Comparison of ENCODE assay signal across 8 cellular contexts in the genomic region with DNA sequence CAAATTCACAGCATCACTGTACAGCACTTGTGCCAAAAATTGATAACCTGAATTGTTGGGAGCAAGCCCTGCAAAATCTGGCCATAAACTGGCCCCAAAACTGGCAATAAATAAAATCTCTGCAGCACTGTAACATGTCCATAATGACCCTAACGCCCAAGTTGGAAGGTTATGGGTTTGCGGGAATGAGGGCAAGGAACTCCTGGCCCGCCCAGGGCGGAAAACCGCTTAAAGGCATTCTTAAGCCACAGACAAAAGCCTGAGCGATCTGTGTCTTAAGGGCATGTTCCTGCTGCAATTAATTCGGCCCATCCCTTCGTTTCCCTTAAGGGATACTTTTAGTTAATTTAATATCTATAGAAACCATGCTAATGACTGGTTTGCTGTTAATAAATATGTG.
DNase-seq lines count a peak whose midpoint lies in the region; ATAC-seq and TF ChIP-seq lines count a peak whose summit lies in the region.
"Not testable (repeated sequence)": the region's sequence is repeated elsewhere in the genome, so short reads cannot be mapped to it uniquely, and the experiment has no call there.

No MANE protein-coding gene starts in this region.

- not testable (repeated sequence) for H4K8ac ChIP-seq in mesendoderm (ENCODE audit: low read depth, low read length)

- H2BK120ac ChIP-seq in mesendoderm (ENCODE audit: low read depth, low read length), result not testable (repeated sequence)

- peak; percentile 73 for DNase-seq in ELF-1 (ENCODE audit: low read depth, low spot score)
- DNase-seq in GM23338 (ENCODE audit: low spot score), result peak; percentile 31
- peak; percentile 17 for DNase-seq in WTC11 (ENCODE audit: low spot score)
- peak; percentile 52 for DNase-seq in ecto neural progenitor cell (ENCODE audit: low spot score)
- not testable (repeated sequence) for DNase-seq in glutamatergic neuron; osteoblast (ENCODE audit: insufficient read length, low spot score, missing footprints)
- peak; percentile 6 for DNase-seq in mesendoderm
- peak; percentile 41 for DNase-seq in neural progenitor cell (ENCODE audit: low spot score)

- not testable (repeated sequence) for H2BK5ac ChIP-seq in mesendoderm (ENCODE audit: low read length)

- not testable (repeated sequence) for H3K27ac Mint-ChIP-seq in GM23338, WTC11, neural progenitor cell
- peak overlapping the region; percentile 59 for H3K27ac Mint-ChIP-seq in glutamatergic neuron (ENCODE audit: unreplicated experiment)

- WGBS in mesendoderm (ENCODE audit: extremely low coverage, insufficient coverage, low lambda C conversion rate), result no CpG with 5 or more reads among the region's 8 CpGs

- H3K9ac ChIP-seq in mesendoderm (ENCODE audit: low read length); neural progenitor cell: not testable (repeated sequence)

- H3K4me3 Mint-ChIP-seq in GM23338; WTC11; glutamatergic neuron (ENCODE audit: unreplicated experiment); neural progenitor cell: not testable (repeated sequence)

- ATAC-seq in GM23338, result not testable (repeated sequence)
- peak; percentile 46; the same call in 1 of the 2 replicates for ATAC-seq in WTC11

- H3K56ac ChIP-seq in mesendoderm (ENCODE audit: low read length), result not testable (repeated sequence)

- not testable (repeated sequence) for TF ChIP-seq CTCF in GM23338 (conservative IDR thresholded peaks at IDR 0.05; ENCODE audit: low read depth in 2 of 2); WTC11 (IDR thresholded peaks at IDR 0.05); glutamatergic neuron (IDR thresholded peaks at IDR 0.05; ENCODE audit: partially characterized antibody, unreplicated experiment); neural progenitor cell (IDR thresholded peaks at IDR 0.05); osteoblast (IDR thresholded peaks at IDR 0.05; ENCODE audit: extremely low read depth, low read depth, low read length)

- not testable (repeated sequence) for H2AK5ac ChIP-seq in mesendoderm (ENCODE audit: low read length)

- CTCF ChIA-PET in WTC11 (lab: Charles Lee), result not testable (repeated sequence)

- H3K23ac ChIP-seq in mesendoderm (ENCODE audit: low read length), result not testable (repeated sequence)

- H3K4me1 Mint-ChIP-seq in GM23338, neural progenitor cell: not testable (repeated sequence)
- H3K4me1 Mint-ChIP-seq in WTC11, result peaks cover 23% of the 10 kb centered on the region
- H3K4me1 Mint-ChIP-seq in glutamatergic neuron (ENCODE audit: low read depth, unreplicated experiment), result peaks cover 22% of the 10 kb centered on the region

- H3K18ac ChIP-seq in mesendoderm (ENCODE audit: low read length), result not testable (repeated sequence)

- not testable (repeated sequence) for H3K9me2 ChIP-seq in GM23338 (ENCODE audit: insufficient read depth)

- H3K9me3 ChIP-seq in neural progenitor cell (ENCODE audit: low read depth); osteoblast (ENCODE audit: low read depth, low read length): not testable (repeated sequence)

- not testable (repeated sequence) for H3K79me1 ChIP-seq in mesendoderm (ENCODE audit: low read length)

- not testable (repeated sequence) for H4K20me1 ChIP-seq in GM23338 (replicated peaks; ENCODE audit: insufficient read depth); neural progenitor cell (ENCODE audit: low read depth); osteoblast (ENCODE audit: insufficient read depth, low read length)

- H3F3A ChIP-seq in GM23338 (replicated peaks; ENCODE audit: low read depth); neural progenitor cell (ENCODE audit: low read depth): not testable (repeated sequence)

- H4K5ac ChIP-seq in mesendoderm (ENCODE audit: low read length), result not testable (repeated sequence)

- H3K27me3 ChIP-seq in GM23338 (ENCODE audit: insufficient read depth); mesendoderm (ENCODE audit: insufficient read depth, low read length, poor library complexity); neural progenitor cell; osteoblast (ENCODE audit: insufficient read depth, low read length): not testable (repeated sequence)

- H3K27me3 Mint-ChIP-seq in GM23338 (ENCODE audit: insufficient read depth, low read depth, poor library complexity); WTC11 (ENCODE audit: low read depth); glutamatergic neuron (ENCODE audit: unreplicated experiment); neural progenitor cell (ENCODE audit: insufficient read depth, low read depth): not testable (repeated sequence)

- H3K4ac ChIP-seq in mesendoderm (ENCODE audit: low read depth, low read length), result not testable (repeated sequence)

- H2BK15ac ChIP-seq in mesendoderm (replicated peaks; ENCODE audit: low read depth), result not testable (repeated sequence)

- not testable (repeated sequence) for H3K36me3 ChIP-seq in GM23338 (ENCODE audit: insufficient read depth); mesendoderm (ENCODE audit: control insufficient read depth, insufficient read depth, low read length); neural progenitor cell; osteoblast (ENCODE audit: insufficient read depth, low read length)

- H3K79me2 ChIP-seq in GM23338 (replicated peaks; ENCODE audit: insufficient read depth); mesendoderm (ENCODE audit: control insufficient read depth, insufficient read depth, low read length); neural progenitor cell (ENCODE audit: low read depth); osteoblast (ENCODE audit: insufficient read depth, low read length): not testable (repeated sequence)

- H3K4me3 ChIP-seq in GM23338; mesendoderm (ENCODE audit: low read length); neural progenitor cell; osteoblast (ENCODE audit: insufficient read depth, low read length): not testable (repeated sequence)

- not testable (repeated sequence) for H3K27ac ChIP-seq in GM23338 (ENCODE audit: low read depth); mesendoderm (ENCODE audit: low read depth, low read length); neural progenitor cell; osteoblast (ENCODE audit: low read depth, low read length)

- H3K4me2 ChIP-seq in GM23338; mesendoderm (ENCODE audit: low read length); neural progenitor cell; osteoblast (ENCODE audit: insufficient read depth, low read length): not testable (repeated sequence)

- H3K36me3 Mint-ChIP-seq in GM23338 (ENCODE audit: low read depth); WTC11; glutamatergic neuron (ENCODE audit: unreplicated experiment); neural progenitor cell: not testable (repeated sequence)

- POLR2A ChIA-PET in WTC11 (lab: Charles Lee), result not testable (repeated sequence)

- H3K9me3 Mint-ChIP-seq in GM23338; WTC11; glutamatergic neuron (ENCODE audit: unreplicated experiment); neural progenitor cell: not testable (repeated sequence)

- H2AFZ ChIP-seq in GM23338; neural progenitor cell (replicated peaks): not testable (repeated sequence)
- peak overlapping the region; percentile 15 for H2AFZ ChIP-seq in osteoblast (ENCODE audit: low read length)

- not testable (repeated sequence) for H3K4me1 ChIP-seq in GM23338 (ENCODE audit: insufficient read depth); mesendoderm (ENCODE audit: control insufficient read depth, low read depth, low read length); neural progenitor cell; osteoblast (ENCODE audit: insufficient read depth, low read length)
